ENCODE assay signal across 8 cellular contexts in genomic region chr16:74297296-74297665, GRCh38. TPM values are rescaled to one million over a fixed set of nuclear protein-coding genes. Genes with fewer than 3 reads are reported as not detected.
DNase-seq lines count a peak whose midpoint lies in the region; ATAC-seq and TF ChIP-seq lines count a peak whose summit lies in the region.

No MANE protein-coding gene starts in this region.

- H3K36me3 ChIP-seq in SK-N-MC (ENCODE audit: insufficient read depth, low read length): peaks cover 40% of the 10 kb centered on the region

- TF ChIP-seq CTCF in GM10266 (IDR thresholded peaks at IDR 0.05; ENCODE audit: control insufficient read depth, insufficient read depth, low read depth, missing control alignments) (no peak), brain (conservative IDR thresholded peaks at IDR 0.05) (no peak)

- no peaks in the 10 kb centered on the region for H3K27me3 Mint-ChIP-seq in brain

- H3K9me3 ChIP-seq in SK-N-MC (ENCODE audit: low read depth, low read length): no peaks in the 10 kb centered on the region

- peak overlapping the region; percentile 87 to 96 (median 95) for H3K4me3 Mint-ChIP-seq in brain

- H3K4me1 Mint-ChIP-seq in brain: peaks cover 47% of the 10 kb centered on the region

- H3K36me3 Mint-ChIP-seq in brain: peaks cover 34% of the 10 kb centered on the region

- H3K27ac ChIP-seq in SK-N-MC (peak overlapping the region; percentile 92), layer of hippocampus (ENCODE audit: low read depth, low read length) (peak overlapping the region; percentile 95)

- H3K27me3 ChIP-seq in layer of hippocampus (ENCODE audit: control insufficient read depth, insufficient read depth, low read length): no peaks in the 10 kb centered on the region

- ATAC-seq in HG02763 (IDR thresholded peaks at IDR 0.05; ENCODE audit: unreplicated experiment) (peak; percentile 30), HG03039 (IDR thresholded peaks at IDR 0.05; ENCODE audit: unreplicated experiment) (no peak)

- H3K4me3 ChIP-seq in SK-N-MC: peak overlapping the region; percentile 95

- peak overlapping the region; percentile 90 to 99 (median 92) for H3K27ac Mint-ChIP-seq in brain

- DNase-seq in GM10266 (ENCODE audit: extremely low spot score) (peak; percentile 35), SK-N-MC (ENCODE audit: low read depth, low spot score) (no peak), OCI-M2 (lab: John Stamatoyannopoulos, UW; ENCODE audit: unreplicated experiment) (no peak)
- DNase-seq in stimulated activated CD4-positive, alpha-beta T cell treated with anti-CD3 and anti-CD28 coated beads, TNF-alpha, amount 100 ng/mL, for 24 hours (ENCODE audit: low read depth in 3 of 3): peak in 2 of 3 experiments; percentile 25 to 30

- H3K9me3 Mint-ChIP-seq in brain: peaks cover 0 to 3% (median 0%) of the 10 kb centered on the region in 5 experiments

- H3K9ac ChIP-seq in SK-N-MC (ENCODE audit: insufficient read length): peak overlapping the region; percentile 97

RNA-seq across cellular contexts. Expression of gene PSMD7, which starts 0.7 kb away (rescaled TPM):
- 146 TPM for polyA plus RNA-seq in brain (ENCODE audit: insufficient read depth, low read depth, low replicate concordance)

Comparison
In these comparisons a context has a peak if more than half of its experiments do, and no peak if none do; other contexts are left out.
1. DNase-seq: peak in GM10266 (single experiment) and stimulated activated CD4-positive, alpha-beta T cell treated with anti-CD3 and anti-CD28 coated beads, TNF-alpha, amount 100 ng/mL, for 24 hours (2 of 3); none in SK-N-MC (single experiment) and OCI-M2 (single experiment).